ENCODE assay signal across 6 cellular contexts in the genomic region with DNA sequence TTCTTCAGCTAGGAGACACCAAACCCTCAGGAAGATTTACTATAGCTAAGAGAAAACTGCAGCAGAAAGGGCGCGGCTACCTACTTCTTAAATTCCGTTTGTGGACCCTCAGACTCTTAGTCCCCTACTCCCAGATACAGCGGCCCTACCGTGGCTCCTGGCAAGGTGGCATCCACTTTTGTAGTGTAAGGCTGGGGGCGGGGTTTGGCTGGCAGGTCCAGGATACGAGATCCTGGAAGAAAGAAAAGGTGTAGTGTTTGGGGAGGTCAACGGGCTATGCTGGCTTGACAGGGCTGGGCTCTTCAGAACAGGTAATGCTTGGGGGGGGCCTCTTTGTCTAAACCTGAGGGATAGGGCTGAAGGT. TPM values are rescaled to one million over a fixed set of nuclear protein-coding genes. Genes with fewer than 3 reads are reported as not detected.
DNase-seq lines count a peak whose midpoint lies in the region; ATAC-seq and TF ChIP-seq lines count a peak whose summit lies in the region.

No MANE protein-coding gene starts in this region.

- H3K36me3 Mint-ChIP-seq in brain (peaks cover 5% of the 10 kb centered on the region), neural crest cell (ENCODE audit: low read depth) (peaks cover 2% of the 10 kb centered on the region)

- H3K4me1 Mint-ChIP-seq in brain (peaks cover 57% of the 10 kb centered on the region), neural crest cell (peaks cover 50% of the 10 kb centered on the region)

- H4K20me1 ChIP-seq in MM.1S (ENCODE audit: insufficient read depth, low read length), result no peaks in the 10 kb centered on the region

- DNase-seq in MM.1S (no peak), neural crest cell (ENCODE audit: low read depth, low spot score) (no peak)
- DNase-seq in stimulated activated naive CD4-positive, alpha-beta T cell treated with Interleukin-2 at 50 U/mL for 16 hours (lab: John Stamatoyannopoulos, UW), result no peak

- no peaks in the 10 kb centered on the region for H3K9me2 ChIP-seq in MM.1S (replicated peaks; ENCODE audit: insufficient read depth, low read length)

- H3F3A ChIP-seq in MM.1S (ENCODE audit: insufficient read depth, low read length), result peaks cover 35% of the 10 kb centered on the region

- peak overlapping the region; percentile 84 for H3K9ac ChIP-seq in MM.1S (ENCODE audit: low read length)

- H3K79me2 ChIP-seq in MM.1S (ENCODE audit: low read length), result peaks cover 23% of the 10 kb centered on the region

- peaks cover 12% of the 10 kb centered on the region for H3K27me3 Mint-ChIP-seq in brain
- no peaks in the 10 kb centered on the region for H3K27me3 Mint-ChIP-seq in neural crest cell (ENCODE audit: low read depth)

- ATAC-seq in GM21390 (IDR thresholded peaks at IDR 0.05; ENCODE audit: unreplicated experiment), result no peak
- no peak for ATAC-seq in GM19324 (IDR thresholded peaks at IDR 0.05; ENCODE audit: low FRiP score, unreplicated experiment)

- TF ChIP-seq CTCF in MM.1S (IDR thresholded peaks at IDR 0.05; ENCODE audit: low read length), result no peak
- no peak for TF ChIP-seq CTCF in brain (conservative IDR thresholded peaks at IDR 0.05)
- peak; percentile 4 for TF ChIP-seq CTCF in neural crest cell (conservative IDR thresholded peaks at IDR 0.05)

- peak overlapping the region; percentile 87 to 98 (median 91) for H3K4me3 Mint-ChIP-seq in brain
- H3K4me3 Mint-ChIP-seq in neural crest cell, result peak overlapping the region; percentile 96

- peak overlapping the region; percentile 98 for H3K4me2 ChIP-seq in MM.1S (ENCODE audit: low read depth, low read length)

- peak overlapping the region; percentile 80 for H3K4me3 ChIP-seq in MM.1S (ENCODE audit: low read length)

- H3K9me3 ChIP-seq in MM.1S (replicated peaks; ENCODE audit: insufficient read depth, low read length), result no peaks in the 10 kb centered on the region

- peak overlapping the region; percentile 95 for H2AFZ ChIP-seq in MM.1S (ENCODE audit: low read length)

- H3K27me3 ChIP-seq in MM.1S (replicated peaks; ENCODE audit: insufficient read depth, low read length), result no peaks in the 10 kb centered on the region

- peaks cover 20% of the 10 kb centered on the region for H3K4me1 ChIP-seq in MM.1S (ENCODE audit: low read length)

- H3K9me3 Mint-ChIP-seq in brain (no peaks in the 10 kb centered on the region), neural crest cell (no peaks in the 10 kb centered on the region)

- peak overlapping the region; percentile 94 to 99 (median 98) for H3K27ac Mint-ChIP-seq in brain
- H3K27ac Mint-ChIP-seq in neural crest cell (ENCODE audit: unreplicated experiment), result peak overlapping the region; percentile 98

- no peaks in the 10 kb centered on the region for H3K36me3 ChIP-seq in MM.1S (replicated peaks; ENCODE audit: insufficient read depth, low read length)

- peak overlapping the region; percentile 88; the same call in 1 of the 2 replicates for H3K27ac ChIP-seq in MM.1S (ENCODE audit: low read length)

RNA-seq across cellular contexts. Expression of gene CREB3L4, which starts 0.3 kb away (rescaled TPM):
- polyA plus RNA-seq in brain (ENCODE audit: insufficient read depth, low read depth, low replicate concordance), result 44.9 TPM
- 18.2 and 20.0 TPM in 2 replicates for total RNA-seq in neural crest cell

RNA-seq across cellular contexts. Expression of gene SLC39A1, which starts 4.6 kb away (rescaled TPM):
- polyA plus RNA-seq in brain (ENCODE audit: insufficient read depth, low read depth, low replicate concordance), result 52.2 TPM
- total RNA-seq in neural crest cell, result 107 and 113 TPM in 2 replicates

RNA-seq across cellular contexts. Expression of gene JTB, which starts 9.5 kb away (rescaled TPM):
- 133 TPM for polyA plus RNA-seq in brain (ENCODE audit: insufficient read depth, low read depth, low replicate concordance)
- total RNA-seq in neural crest cell, result 72.9 and 74.2 TPM in 2 replicates

RNA-seq across cellular contexts. Expression of gene CRTC2, which starts 9.6 kb away (rescaled TPM):
- 39.3 TPM for polyA plus RNA-seq in brain (ENCODE audit: insufficient read depth, low read depth, low replicate concordance)
- total RNA-seq in neural crest cell, result 34.1 and 34.7 TPM in 2 replicates

RNA-seq across cellular contexts. Expression of gene RAB13, which starts 18.2 kb away (rescaled TPM):
- polyA plus RNA-seq in brain (ENCODE audit: insufficient read depth, low read depth, low replicate concordance), result 69.0 TPM
- total RNA-seq in neural crest cell, result 90.9 and 91.5 TPM in 2 replicates
